Comparison of ENCODE assay signal across 10 cellular contexts in genomic region chr19:14511245-14511625, GRCh38. TPM values are rescaled to one million over a fixed set of nuclear protein-coding genes. Genes with fewer than 3 reads are reported as not detected.
DNase-seq lines count a peak whose midpoint lies in the region; ATAC-seq and TF ChIP-seq lines count a peak whose summit lies in the region.
"Had no signal": no experiment of that assay in that cellular context is flagged by ENCODE, and none has a peak within 500 bp of the region (broad histone marks: within the 10 kb centered on the region; RNA-seq: fewer than 3 reads in every experiment).

No MANE protein-coding gene starts in this region.

- H3K27me3 ChIP-seq in left lung (no peaks in the 10 kb centered on the region), transverse colon (no peaks in the 10 kb centered on the region)

- in situ Hi-C loops in transverse colon (cut with MboI; ENCODE audit: low pct_ligation_motif_present in 1 of 4, low pct_unique_long_range_greater_than_20kb in 1 of 4, low sequenced_read_pairs in 3 of 4): no loop called here

- H3K27ac Mint-ChIP-seq in activated naive CD4-positive, alpha-beta T cell treated with anti-CD3 and anti-CD28 coated beads for 36 hours: peak overlapping the region; percentile 55
- peak overlapping the region; percentile 22 for H3K27ac Mint-ChIP-seq in activated naive CD8-positive, alpha-beta T cell treated with anti-CD3 and anti-CD28 coated beads, Interleukin-2, amount 50 U/mL, for 24 hours

- H3K4me3 ChIP-seq in left lung: no peak overlapping the region
- H3K4me3 ChIP-seq in transverse colon: no peak overlapping the region
- H3K4me3 ChIP-seq: mucosa of descending colon had no signal

- peaks cover 64% of the 10 kb centered on the region for H3K4me1 Mint-ChIP-seq in activated naive CD4-positive, alpha-beta T cell treated with anti-CD3 and anti-CD28 coated beads for 36 hours (ENCODE audit: low read depth)
- H3K4me1 Mint-ChIP-seq in activated naive CD8-positive, alpha-beta T cell treated with anti-CD3 and anti-CD28 coated beads, Interleukin-2, amount 50 U/mL, for 24 hours: peaks cover 59% of the 10 kb centered on the region

- peaks cover 5 to 30% of the 10 kb centered on the region in 2 donors for H3K36me3 ChIP-seq in left lung
- H3K36me3 ChIP-seq in transverse colon: peaks cover 0 to 25% (median 13%) of the 10 kb centered on the region in 4 donors

- TF ChIP-seq CTCF in left lung (IDR thresholded peaks at IDR 0.05) (no peak), transverse colon (IDR thresholded peaks at IDR 0.05) (no peak)

- intact Hi-C loops in activated naive CD4-positive, alpha-beta T cell treated with anti-CD3 and anti-CD28 coated beads for 36 hours (cut with micrococcal nuclease): no loop called here
- intact Hi-C loops in left lung (cut with DNase I): no loop called here
- intact Hi-C loops in transverse colon (cut with DNase I; ENCODE audit: low total_unique reads): loop anchor here (10.0 kb wide), 1 partner anchor 1356 kb away; the partner anchor contains the start of genes IER2 and STX10

- H3K27ac ChIP-seq in left lung (peak overlapping the region; percentile 75 to 81), transverse colon (peak overlapping the region; percentile 55 to 72 (median 63))

- ATAC-seq in activated naive CD8-positive, alpha-beta T cell treated with anti-CD3 and anti-CD28 coated beads, Interleukin-2, amount 50 U/mL, for 24 hours: no peak
- ATAC-seq in left lung (no peak), GM18867 (IDR thresholded peaks at IDR 0.05; ENCODE audit: unreplicated experiment) (no peak)

- H3K27me3 Mint-ChIP-seq in activated naive CD4-positive, alpha-beta T cell treated with anti-CD3 and anti-CD28 coated beads for 36 hours (ENCODE audit: low read depth): no peaks in the 10 kb centered on the region
- H3K27me3 Mint-ChIP-seq in activated naive CD8-positive, alpha-beta T cell treated with anti-CD3 and anti-CD28 coated beads, Interleukin-2, amount 50 U/mL, for 24 hours: no peaks in the 10 kb centered on the region

- TF ChIP-seq POLR2A in transverse colon (IDR thresholded peaks at IDR 0.05): no peak

- TF ChIP-seq EP300 in transverse colon (IDR thresholded peaks at IDR 0.05; ENCODE audit: low read depth): no peak

- H3K4me1 ChIP-seq in left lung: peaks cover 9 to 78% of the 10 kb centered on the region in 2 donors
- peaks cover 17 to 44% (median 25%) of the 10 kb centered on the region in 4 donors for H3K4me1 ChIP-seq in transverse colon

- no peak overlapping the region for H3K4me3 Mint-ChIP-seq in activated naive CD4-positive, alpha-beta T cell treated with anti-CD3 and anti-CD28 coated beads for 36 hours
- H3K4me3 Mint-ChIP-seq in activated naive CD8-positive, alpha-beta T cell treated with anti-CD3 and anti-CD28 coated beads, Interleukin-2, amount 50 U/mL, for 24 hours: no peak overlapping the region

- H3K9me3 ChIP-seq in left lung: no peaks in the 10 kb centered on the region
- H3K9me3 ChIP-seq in transverse colon: no peaks in the 10 kb centered on the region
- H3K9me3 ChIP-seq: mucosa of descending colon had no signal

- WGBS in transverse colon (ENCODE audit: low coverage in 1 of 2), 2 donors: 86 to 94% methylated on average over 3 to 4 of the region's 4 CpGs

- H3K9me3 Mint-ChIP-seq in activated naive CD4-positive, alpha-beta T cell treated with anti-CD3 and anti-CD28 coated beads for 36 hours: no peaks in the 10 kb centered on the region
- no peaks in the 10 kb centered on the region for H3K9me3 Mint-ChIP-seq in activated naive CD8-positive, alpha-beta T cell treated with anti-CD3 and anti-CD28 coated beads, Interleukin-2, amount 50 U/mL, for 24 hours

- CTCF ChIA-PET in activated naive CD4-positive, alpha-beta T cell treated with anti-CD3 and anti-CD28 coated beads for 36 hours (lab: Charles Lee): no interaction called here

- no peak for DNase-seq in activated naive CD4-positive, alpha-beta T cell treated with anti-CD3 and anti-CD28 coated beads for 36 hours
- no peak for DNase-seq in activated naive CD4-positive, alpha-beta T cell treated with Interleukin-2 at 50 U/mL for 16 hours
- no peak for DNase-seq in activated naive CD8-positive, alpha-beta T cell treated with anti-CD3 and anti-CD28 coated beads, Interleukin-2, amount 50 U/mL, for 24 hours
- DNase-seq in left lung: no peak
- no peak for DNase-seq in transverse colon
- DNase-seq in stimulated activated CD4-positive, alpha-beta T cell treated with anti-CD3 and anti-CD28 coated beads, Interleukin-4, amount 100 ng/mL, for 1 hour: no peak
- DNase-seq in NCI-H2029 treated with DMSO at 0.1 percent for 48 hours (lab: John Stamatoyannopoulos, UW): no peak
- DNase-seq: NCI-H187 had no signal

- peaks cover 21% of the 10 kb centered on the region for H3K36me3 Mint-ChIP-seq in activated naive CD4-positive, alpha-beta T cell treated with anti-CD3 and anti-CD28 coated beads for 36 hours (ENCODE audit: low read depth)
- peaks cover 25% of the 10 kb centered on the region for H3K36me3 Mint-ChIP-seq in activated naive CD8-positive, alpha-beta T cell treated with anti-CD3 and anti-CD28 coated beads, Interleukin-2, amount 50 U/mL, for 24 hours (ENCODE audit: low read depth)

RNA-seq across cellular contexts. Expression of gene DNAJB1, which starts 7.0 kb away (rescaled TPM):
- 10 to 100 TPM; 48.1 to 49.5 TPM for total RNA-seq in activated naive CD4-positive, alpha-beta T cell treated with anti-CD3 and anti-CD28 coated beads for 36 hours
- 100 to 1,000 TPM; 107 to 110 TPM for total RNA-seq in left lung
- 100 to 1,000 TPM in 2 of 4 donors, 10 to 100 TPM in 2; 20.3 to 111 (median 93.8) TPM for total RNA-seq in transverse colon

RNA-seq across cellular contexts. Expression of gene GIPC1, which starts 15.3 kb away (rescaled TPM):
- total RNA-seq in activated naive CD4-positive, alpha-beta T cell treated with anti-CD3 and anti-CD28 coated beads for 36 hours: 10 to 100 TPM; 15.4 to 16.5 TPM
- total RNA-seq in left lung: 100 to 1,000 TPM; 120 to 154 TPM
- 100 to 1,000 TPM; 295 to 569 (median 362) TPM for total RNA-seq in transverse colon

RNA-seq across cellular contexts. Expression of gene TECR, which starts 18.2 kb away (rescaled TPM):
- 100 to 1,000 TPM; 102 to 105 TPM for total RNA-seq in activated naive CD4-positive, alpha-beta T cell treated with anti-CD3 and anti-CD28 coated beads for 36 hours
- total RNA-seq in left lung: 100 to 1,000 TPM; 119 to 122 TPM
- total RNA-seq in transverse colon: 100 to 1,000 TPM in 1 of 4 donors, 10 to 100 TPM in 3; 36.6 to 145 (median 69.3) TPM

RNA-seq across cellular contexts. Expression of gene PTGER1, which starts 36.1 kb away (rescaled TPM):
- total RNA-seq in activated naive CD4-positive, alpha-beta T cell treated with anti-CD3 and anti-CD28 coated beads for 36 hours: not detected
- total RNA-seq in left lung (1 to 10 TPM in 1 of 2 donors, under 1 TPM in 1; 0.76 to 3.6 TPM), transverse colon (1 to 10 TPM in 2 of 4 donors, not detected in 2; 1.1 to 1.2 TPM)

Comparison
In these comparisons a context has a peak if more than half of its experiments do, and no peak if none do; other contexts are left out.
1. RNA of gene GIPC1, which starts 15.3 kb away (total RNA-seq): 295 to 569 TPM in transverse colon and 120 to 154 TPM in left lung; 15.4 to 16.5 TPM in activated naive CD4-positive, alpha-beta T cell treated with anti-CD3 and anti-CD28 coated beads for 36 hours; every median in the first group is over 4 times any median in the second.